In the genomic region with DNA sequence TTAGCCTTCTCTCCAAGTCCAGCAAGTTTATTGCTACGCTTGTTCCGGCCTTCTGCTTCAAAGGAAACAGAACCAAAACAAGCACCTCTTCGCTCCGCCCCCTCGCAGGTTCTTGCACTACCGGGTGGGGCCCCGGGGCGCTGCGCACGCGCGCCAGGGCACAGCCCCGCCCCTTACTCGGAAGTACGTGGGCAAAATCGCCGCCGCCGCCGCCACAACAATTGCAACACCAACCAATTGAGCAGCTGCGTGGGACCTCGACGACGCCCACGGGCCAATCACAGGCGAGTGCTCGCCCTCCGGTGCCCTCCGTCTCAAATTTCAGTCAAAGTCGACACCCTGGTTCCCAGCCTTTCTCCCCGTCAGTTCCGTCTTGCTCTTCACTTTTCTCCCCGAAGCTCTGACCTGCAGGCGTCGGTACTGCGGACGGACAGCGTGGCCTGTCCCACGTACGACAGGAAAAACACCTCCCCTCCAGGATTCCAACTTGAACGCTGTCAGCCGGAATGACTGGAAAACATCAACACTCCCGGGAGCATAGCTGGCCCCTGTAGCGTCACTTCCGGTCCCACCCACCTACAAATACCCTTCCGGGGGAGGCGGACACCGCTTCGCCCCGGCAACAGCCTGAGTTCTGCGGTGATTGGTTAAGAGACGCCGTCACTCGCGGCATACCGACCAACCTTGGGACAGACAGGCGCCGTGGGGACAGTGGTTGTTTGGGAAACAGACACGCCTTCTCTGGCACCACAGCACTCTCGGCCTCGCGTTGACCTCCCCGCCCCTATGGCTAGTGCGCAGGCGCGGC, we compare ENCODE assay signal across 8 cellular contexts.
DNase-seq lines count a peak whose midpoint lies in the region; ATAC-seq and TF ChIP-seq lines count a peak whose summit lies in the region.

No MANE protein-coding gene starts in this region.

- H3K4me3 ChIP-seq in AG10803 (ENCODE audit: low read length): peak overlapping the region; percentile 79

- no peak for TF ChIP-seq CTCF in AG10803 (conservative IDR thresholded peaks at IDR 0.05; ENCODE audit: low read length)

- ATAC-seq in GM19043 (IDR thresholded peaks at IDR 0.05; ENCODE audit: low read depth, unreplicated experiment) (peak; percentile 81), HG03354 (IDR thresholded peaks at IDR 0.05; ENCODE audit: poor library complexity, severe bottlenecking, unreplicated experiment) (peak; percentile 86)
- ATAC-seq in activated CD4-positive, CD25-positive, alpha-beta regulatory T cell treated with anti-CD3 and anti-CD28 coated beads, Interleukin-2, amount 50 U/mL, for 24 hours: peak; percentile 85 to 86

- peak; percentile 98 for DNase-seq in AG10803 (ENCODE audit: low read depth)
- peak; percentile 93 to 96 for DNase-seq in NCI-H446 (lab: John Stamatoyannopoulos, UW)
- peak; percentile 97 for DNase-seq in cerebellar cortex (ENCODE audit: low spot score)
- peak; percentile 98 for DNase-seq in islet precursor cell
- peak; percentile 85 for DNase-seq in stimulated activated CD4-positive, alpha-beta T cell treated with anti-CD3 and anti-CD28 coated beads, Interleukin-12 subunit alpha, Interleukin-12 subunit beta, amount 100 ng/mL, for 4 hours

Comparison
In these comparisons a context has a peak if more than half of its experiments do, and no peak if none do; other contexts are left out.
1. Peak in every context shown above with its lines: DNase-seq, ATAC-seq and H3K4me3 ChIP-seq.